6 cellular contexts compared by ENCODE assay signal in the genomic region with DNA sequence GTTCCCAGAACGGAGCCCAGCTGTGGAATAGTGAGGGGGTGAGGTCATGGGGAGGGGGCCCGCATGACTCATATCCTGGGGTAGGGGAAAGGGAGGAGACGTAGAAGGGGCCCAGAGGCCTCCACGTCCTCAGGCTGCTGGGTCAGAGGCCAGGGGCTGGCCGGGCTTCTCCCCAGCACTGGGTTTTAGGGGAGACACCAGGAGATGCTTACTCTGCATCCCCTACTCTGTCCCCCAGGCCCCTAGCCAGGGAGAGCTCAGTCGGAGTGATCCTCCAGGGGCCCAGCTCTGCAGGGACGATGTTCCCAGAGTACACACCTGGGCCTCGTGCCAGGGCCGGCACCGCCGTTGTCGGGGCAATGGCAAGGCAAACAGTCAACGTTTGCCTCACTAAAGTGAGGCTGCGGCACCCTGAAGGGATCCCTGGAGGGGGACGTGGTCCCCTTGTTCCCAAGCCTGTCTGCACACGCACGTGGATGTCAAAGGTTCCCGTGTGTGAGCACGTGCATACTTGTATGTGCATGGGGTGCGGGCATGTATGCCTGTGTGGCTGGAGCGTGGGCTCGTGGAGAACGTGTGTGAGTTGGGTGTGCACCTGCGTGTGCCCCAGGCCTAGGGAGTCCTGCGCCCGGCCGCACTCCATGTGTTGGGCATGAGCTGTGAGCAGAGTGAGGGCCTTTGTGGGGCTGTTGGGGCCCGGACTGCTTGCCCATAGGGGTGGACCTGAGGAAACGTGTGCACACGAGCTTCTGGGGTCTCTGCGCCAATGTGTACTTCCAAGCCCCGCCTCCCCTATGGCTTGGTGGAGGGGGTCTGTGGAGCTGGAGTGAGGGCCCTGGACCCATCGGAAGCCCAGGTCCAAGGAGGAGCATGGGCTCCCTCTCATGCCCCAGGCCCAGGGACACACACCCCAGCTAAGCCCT. TPM values are rescaled to one million over a fixed set of nuclear protein-coding genes. Genes with fewer than 3 reads are reported as not detected.
DNase-seq lines count a peak whose midpoint lies in the region.

No MANE protein-coding gene starts in this region.

- peaks cover 50% of the 10 kb centered on the region for H3K4me1 ChIP-seq in mesodermal cell (ENCODE audit: control insufficient read depth, insufficient read depth, low read length, poor library complexity, severe bottlenecking)

- H3K27ac ChIP-seq in mesodermal cell (ENCODE audit: low read depth, low read length, severe bottlenecking), result peak overlapping the region; percentile 83

- WGBS in mesodermal cell (ENCODE audit: insufficient coverage in 2 of 2), 2 experiments, result 85 to 90% methylated on average over 25 to 27 of the region's 33 CpGs

- H3K4me3 ChIP-seq in mesodermal cell (ENCODE audit: extremely low read depth, insufficient read depth, low read length, poor library complexity, severe bottlenecking), result no peak overlapping the region

- DNase-seq in COR-L47 (lab: John Stamatoyannopoulos, UW), result peak; percentile 76
- peak; percentile 0 for DNase-seq in activated T-helper 9 cell treated with anti-CD3 and anti-CD28 coated beads, Interleukin-2, amount 50 U/mL, for 16 hours (ENCODE audit: low read depth)
- DNase-seq in HuH-7 (ENCODE audit: low spot score), result no peak
- DNase-seq in NCI-H446 (lab: John Stamatoyannopoulos, UW), result no peak
- no peak for DNase-seq in germinal center (ENCODE audit: low spot score)

- H3K36me3 ChIP-seq in mesodermal cell (ENCODE audit: control insufficient read depth, insufficient read depth, low read length), result no peaks in the 10 kb centered on the region

- no peaks in the 10 kb centered on the region for H3K9me3 ChIP-seq in mesodermal cell (ENCODE audit: control insufficient read depth, low read length)

RNA-seq across cellular contexts. Expression of gene PRR33, which starts 14.2 kb away (rescaled TPM):
- polyA plus RNA-seq in mesodermal cell (2013, experiment 1 of 2), result not detected
- polyA plus RNA-seq in mesodermal cell (2013, experiment 2 of 2), result not detected

RNA-seq across cellular contexts. Expression of gene LSP1, which starts 24.6 kb away (rescaled TPM):
- polyA plus RNA-seq in mesodermal cell (2013, experiment 1 of 2), result 2.7 TPM
- 2.7 TPM for polyA plus RNA-seq in mesodermal cell (2013, experiment 2 of 2)

RNA-seq across cellular contexts. Expression of gene TNNI2, which starts 38.7 kb away (rescaled TPM):
- 0.66 TPM for polyA plus RNA-seq in mesodermal cell (2013, experiment 1 of 2)
- not detected for polyA plus RNA-seq in mesodermal cell (2013, experiment 2 of 2)

RNA-seq across cellular contexts. Expression of gene TNNT3, which starts 42.0 kb away (rescaled TPM):
- polyA plus RNA-seq in mesodermal cell (2013, experiment 1 of 2), result 1.1 TPM
- 0.66 TPM for polyA plus RNA-seq in mesodermal cell (2013, experiment 2 of 2)

RNA-seq across cellular contexts. Expression of gene SYT8, which starts 42.7 kb away (rescaled TPM):
- polyA plus RNA-seq in mesodermal cell (2013, experiment 1 of 2), result not detected
- not detected for polyA plus RNA-seq in mesodermal cell (2013, experiment 2 of 2)

Comparison
In these comparisons a context has a peak if more than half of its experiments do, and no peak if none do; other contexts are left out.
1. DNase-seq: peak in COR-L47 (single experiment) and activated T-helper 9 cell treated with anti-CD3 and anti-CD28 coated beads, Interleukin-2, amount 50 U/mL, for 16 hours (single experiment); none in HuH-7 (single experiment), NCI-H446 (0 of 2) and germinal center (single experiment).